14 cellular contexts compared by ENCODE assay signal in genomic region chr1:8477983-8478362, GRCh38.
DNase-seq lines count a peak whose midpoint lies in the region; ATAC-seq and TF ChIP-seq lines count a peak whose summit lies in the region.
"Had no signal": no experiment of that assay in that cellular context is flagged by ENCODE, and none has a peak within 500 bp of the region (broad histone marks: within the 10 kb centered on the region; RNA-seq: fewer than 3 reads in every experiment).

No MANE protein-coding gene starts in this region.

- no peaks in the 10 kb centered on the region for H3K36me3 ChIP-seq in GM23338 (ENCODE audit: insufficient read depth)

- in situ Hi-C loops in G401 (cut with HindIII; ENCODE audit: low sequenced_read_pairs): no loop called here

- 0 out of 3 replicates have a peak, but pooled peaks cover 2% of the 10 kb centered on the region for H3K36me3 Mint-ChIP-seq in GM23338 (ENCODE audit: low read depth)
- peaks cover 21% of the 10 kb centered on the region for H3K36me3 Mint-ChIP-seq in nephron progenitor cell (ENCODE audit: low read depth)
- peaks cover 0 to 2% of the 10 kb centered on the region in 2 donors for H3K36me3 Mint-ChIP-seq in CD14-positive monocyte

- POLR2A ChIA-PET in AG04450 (lab: Yijun Ruan, JAX): interaction anchor here (0.5 to 1.3 kb wide), 3 partner anchors 14 to 371 kb away, joined by 3 to 8 read pairs (median 5); no protein-coding TSS in a partner anchor

- ATAC-seq in GM23338 (no peak), HG02588 (IDR thresholded peaks at IDR 0.05; ENCODE audit: unreplicated experiment) (no peak), HG02763 (IDR thresholded peaks at IDR 0.05; ENCODE audit: unreplicated experiment) (no peak)
- ATAC-seq: body of pancreas had no signal

- H3K4me3 Mint-ChIP-seq in GM23338 (no peak overlapping the region), nephron progenitor cell (no peak overlapping the region), CD14-positive monocyte (no peak overlapping the region)

- peak overlapping the region; percentile 58; the same call in 1 of the 2 replicates for H3K27ac Mint-ChIP-seq in GM23338
- H3K27ac Mint-ChIP-seq in nephron progenitor cell: peak overlapping the region; percentile 90
- peak overlapping the region in 1 of 7 donors; percentile 11 for H3K27ac Mint-ChIP-seq in CD14-positive monocyte

- TF ChIP-seq CTCF in AG04450 (IDR thresholded peaks at IDR 0.05; ENCODE audit: low read depth, low read length) (no peak), GM23338 (conservative IDR thresholded peaks at IDR 0.05; ENCODE audit: low read depth in 2 of 2) (no peak), nephron progenitor cell (IDR thresholded peaks at IDR 0.05) (no peak), CD14-positive monocyte (IDR thresholded peaks at IDR 0.05) (no peak)

- H3K9me3 Mint-ChIP-seq in GM23338: no peaks in the 10 kb centered on the region
- no peaks in the 10 kb centered on the region for H3K9me3 Mint-ChIP-seq in nephron progenitor cell
- H3K9me3 Mint-ChIP-seq in CD14-positive monocyte: no peaks in the 10 kb centered on the region

- H3K4me1 Mint-ChIP-seq in GM23338 (peaks cover 56% of the 10 kb centered on the region), nephron progenitor cell (peaks cover 52% of the 10 kb centered on the region), CD14-positive monocyte (peaks cover 27% of the 10 kb centered on the region)

- no peaks in the 10 kb centered on the region for H3K9me3 ChIP-seq in AG04450 (ENCODE audit: control insufficient read depth, insufficient read depth, low read length)
- H3K9me3 ChIP-seq: body of pancreas had no signal

- H3K79me2 ChIP-seq in GM23338 (replicated peaks; ENCODE audit: insufficient read depth): peaks cover 41% of the 10 kb centered on the region

- H3K27ac ChIP-seq in AG04450 (ENCODE audit: low read depth, low read length) (peak overlapping the region; percentile 33), GM23338 (ENCODE audit: low read depth) (peak overlapping the region; percentile 75), caudate nucleus (ENCODE audit: low read depth, low read length) (peak overlapping the region; percentile 8)

- H3F3A ChIP-seq in GM23338 (replicated peaks; ENCODE audit: low read depth): no peaks in the 10 kb centered on the region

- H3K4me3 ChIP-seq in AG04450 (ENCODE audit: low read depth, low read length) (no peak overlapping the region), GM23338 (no peak overlapping the region)
- H3K4me3 ChIP-seq: body of pancreas, K562 had no signal

- H3K27me3 ChIP-seq in AG04450 (ENCODE audit: control insufficient read depth, insufficient read depth, low read length) (no peaks in the 10 kb centered on the region), GM23338 (ENCODE audit: insufficient read depth) (no peaks in the 10 kb centered on the region)
- H3K27me3 ChIP-seq: body of pancreas had no signal

- intact Hi-C loops in CD14-positive monocyte (cut with micrococcal nuclease): no loop called here

- peaks cover 54% of the 10 kb centered on the region for H3K4me1 ChIP-seq in GM23338 (ENCODE audit: insufficient read depth)

- H4K20me1 ChIP-seq in GM23338 (replicated peaks; ENCODE audit: insufficient read depth): peaks cover 11% of the 10 kb centered on the region

- CTCF ChIA-PET in AG04450 (lab: Charles Lee): interaction anchor here (0.7 to 1.5 kb wide), 3 partner anchors 17 to 248 kb away, joined by 4 to 9 read pairs (median 6); no protein-coding TSS in a partner anchor

- DNase-seq in AG04450 (ENCODE audit: low read depth, low spot score) (no peak), GM23338 (ENCODE audit: low spot score) (no peak), caudate nucleus (lab: John Stamatoyannopoulos, UW) (no peak), nephron progenitor cell (no peak), CD14-positive monocyte (ENCODE audit: low spot score) (no peak), G401 (ENCODE audit: low spot score) (no peak)
- DNase-seq: body of pancreas, midbrain, NCI-H187 treated with DMSO at 0.1 percent for 48 hours, NCI-H69, SHP77 had no signal

- H3K27me3 Mint-ChIP-seq in GM23338 (ENCODE audit: insufficient read depth, low read depth, poor library complexity) (peaks cover 3% of the 10 kb centered on the region), nephron progenitor cell (ENCODE audit: low read depth, poor library complexity) (no peaks in the 10 kb centered on the region), CD14-positive monocyte (ENCODE audit: low read depth in 3 of 3) (no peaks in the 10 kb centered on the region)

- H3K4me2 ChIP-seq in GM23338: peak overlapping the region; percentile 45; the same call in 1 of the 2 replicates

- H2AFZ ChIP-seq in GM23338: no peak overlapping the region

- no peaks in the 10 kb centered on the region for H3K9me2 ChIP-seq in GM23338 (ENCODE audit: insufficient read depth)

TF ChIP-seq in GM23338, 12 proteins besides CTCF, POLR2A, EP300 and RAD21 (continues in another document):
- TF ChIP-seq EZH2phosphoT487 (IDR thresholded peaks at IDR 0.05; ENCODE audit: unreplicated experiment) (no peak), JUNB (IDR thresholded peaks at IDR 0.05; ENCODE audit: unreplicated experiment) (no peak), EZH2 (IDR thresholded peaks at IDR 0.05; ENCODE audit: low read depth, unreplicated experiment) (no peak), ZNF331 (CRISPR knock-in tag; IDR thresholded peaks at IDR 0.05; ENCODE audit: low read depth) (no peak), STAT1 (IDR thresholded peaks at IDR 0.05; ENCODE audit: unreplicated experiment) (no peak), ETS1 (IDR thresholded peaks at IDR 0.05) (no peak), NANOG (IDR thresholded peaks at IDR 0.05; ENCODE audit: borderline replicate concordance) (no peak), REST (IDR thresholded peaks at IDR 0.05; ENCODE audit: unreplicated experiment) (no peak)

Comparison
In these comparisons a context has a peak if more than half of its experiments do, and no peak if none do; other contexts are left out.
1. H3K27ac ChIP-seq: peak in every context shown above with its lines; median percentile 75 in GM23338; 33 in AG04450; 8 in caudate nucleus.